1 cellular context compared by ENCODE assay signal in the genomic region with DNA sequence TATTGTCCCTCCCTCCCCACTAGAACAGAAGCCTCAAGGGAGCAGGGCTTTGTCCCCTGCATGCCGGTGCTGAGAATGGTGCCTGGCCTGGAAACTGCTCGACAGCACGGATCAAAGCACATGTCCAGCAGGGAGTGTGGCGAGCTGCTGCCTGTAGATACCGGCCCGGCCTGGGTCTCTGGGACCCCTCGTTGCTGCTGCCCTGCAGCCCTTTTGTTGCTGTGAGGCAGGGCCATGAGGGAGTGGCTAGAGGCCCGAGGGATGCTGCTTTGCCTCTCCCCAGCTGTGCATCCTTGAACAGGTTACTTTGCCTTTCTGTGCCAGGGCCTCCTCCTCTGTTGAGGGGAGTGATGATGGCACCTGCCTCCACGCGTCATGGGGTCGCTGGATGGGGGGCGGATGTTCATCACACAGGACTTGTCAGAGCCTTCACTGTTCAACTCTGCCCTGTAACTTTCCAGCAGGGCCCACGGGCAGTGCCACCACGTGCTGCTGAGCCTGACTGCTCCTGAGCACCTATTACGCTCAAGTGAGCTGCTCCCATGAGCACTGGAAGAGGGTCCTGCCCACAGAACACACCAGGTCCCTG.
TF ChIP-seq lines count a peak whose summit lies in the region.

No MANE protein-coding gene starts in this region.

TF ChIP-seq in HepG2, 621 proteins besides CTCF, POLR2A, EP300 and RAD21:
- TF ChIP-seq ZNF431 (CRISPR knock-in tag; IDR thresholded peaks at IDR 0.05; ENCODE audit: borderline replicate concordance, low read depth) (no peak), ZNF768 (CRISPR knock-in tag; IDR thresholded peaks at IDR 0.05) (peak; percentile 68; the same call in 1 of the 2 replicates)
